Comparison of ENCODE assay signal across 22 cellular contexts in the genomic region with DNA sequence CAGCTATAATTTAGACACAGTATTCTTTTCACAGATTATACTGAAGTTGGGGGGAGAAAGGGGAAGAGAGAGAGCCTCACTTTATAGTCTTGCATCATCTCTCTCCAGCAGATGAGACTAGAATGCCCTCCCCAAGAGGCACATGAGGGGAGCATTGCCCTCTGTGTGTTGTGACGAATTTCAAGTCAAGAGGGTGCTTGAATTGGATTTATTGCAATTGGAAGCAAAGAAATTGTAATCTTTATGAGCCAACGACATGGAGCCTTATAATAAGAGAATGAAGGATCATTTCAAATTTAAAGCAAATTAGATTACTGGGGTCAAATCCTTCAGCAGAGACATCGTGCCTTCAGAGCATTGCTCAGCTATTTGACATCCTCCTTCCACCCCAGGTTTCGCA.
"Had no signal": no experiment of that assay in that cellular context is flagged by ENCODE, and none has a peak within 500 bp of the region (broad histone marks: within the 10 kb centered on the region; RNA-seq: fewer than 3 reads in every experiment).

No MANE protein-coding gene starts in this region.

- H3K4me1 ChIP-seq: foreskin keratinocyte, parathyroid adenoma, upper lobe of left lung had no signal

- ATAC-seq: activated CD4-positive, alpha-beta T cell treated with anti-CD3 and anti-CD28 coated beads for 36 hours; activated T-helper 17 cell treated with anti-CD3 and anti-CD28 coated beads, Interleukin-2, amount 50 U/mL, for 72 hours; foreskin keratinocyte; left colon; mucosa of descending colon; right cardiac atrium; stimulated activated naive CD8-positive, alpha-beta T cell treated with anti-CD3 and anti-CD28 coated beads, Interleukin-15, Interleukin-2, amounts not matched to agents 100 U/mL and 50 U/mL, for 24 hours had no signal

- DNase-seq: activated B cell treated with CpG ODN at 0.5 μM for 24 hours; activated CD4-positive, alpha-beta T cell treated with anti-CD3 and anti-CD28 coated beads for 36 hours; activated CD4-positive, alpha-beta T cell treated with anti-CD3 and anti-CD28 coated beads, Interleukin-2, amount 50 U/mL, for 4 hours; activated CD8-positive, alpha-beta memory T cell treated with anti-CD3 and anti-CD28 coated beads for 24 hours; activated CD8-positive, alpha-beta memory T cell treated with anti-CD3 and anti-CD28 coated beads, Interleukin-2, amount 50 U/mL, for 4 hours; activated naive CD8-positive, alpha-beta T cell treated with anti-CD3 and anti-CD28 coated beads for 36 hours; activated T-cell treated with anti-CD3 and anti-CD28 coated beads, Interleukin-2, amount 50 U/mL, for 24 hours; central memory CD4-positive, alpha-beta T cell; dermis blood vessel endothelial cell; effector CD8-positive, alpha-beta T cell; erythroblast; foreskin keratinocyte; left colon; mucosa of descending colon; nephron progenitor cell; right cardiac atrium; stimulated activated CD4-positive, alpha-beta T cell treated with anti-CD3 and anti-CD28 coated beads, Interleukin-12 subunit alpha, Interleukin-12 subunit beta, amount 100 ng/mL, for 4 hours; stimulated activated CD4-positive, alpha-beta T cell treated with anti-CD3 and anti-CD28 coated beads, Interleukin-4, amount 100 ng/mL, for 4 hours; stimulated activated naive CD8-positive, alpha-beta T cell treated with anti-CD3 and anti-CD28 coated beads, Interleukin-15, Interleukin-2, amounts not matched to agents 100 U/mL and 50 U/mL, for 24 hours; upper lobe of left lung had no signal

- H3K27ac ChIP-seq: foreskin keratinocyte, parathyroid adenoma, upper lobe of left lung had no signal

- H3K9me3 ChIP-seq: mucosa of descending colon, upper lobe of left lung had no signal

- H3K36me3 ChIP-seq: upper lobe of left lung had no signal

- H3K4me3 ChIP-seq: mucosa of descending colon, upper lobe of left lung had no signal
